Comparison of ENCODE assay signal across 16 cellular contexts in the genomic region with DNA sequence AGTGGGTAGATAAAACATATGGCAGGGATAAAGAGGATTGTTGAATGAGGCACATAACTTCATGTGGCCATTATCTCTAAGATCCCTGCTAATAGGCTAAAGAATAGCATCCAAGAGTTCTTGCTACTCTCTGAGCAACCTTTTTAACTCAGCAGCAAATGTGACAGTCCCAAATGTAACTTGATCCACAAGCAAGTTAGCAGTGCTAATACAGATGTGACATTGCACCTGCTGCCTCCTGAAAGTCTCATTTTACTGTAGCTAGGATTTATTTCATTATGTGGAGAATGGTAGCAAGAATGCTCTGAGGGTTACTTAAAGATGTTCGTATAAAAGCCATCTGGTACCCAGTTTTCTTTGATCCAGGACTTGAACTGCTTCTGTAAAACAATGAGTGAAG. TPM values are rescaled to one million over a fixed set of nuclear protein-coding genes. Genes with fewer than 3 reads are reported as not detected.
A peak's percentile ranks its signal among the peaks of the same experiment; 100 is the strongest.
DNase-seq lines count a peak whose midpoint lies in the region; TF ChIP-seq lines count a peak whose summit lies in the region.
"Had no signal": no experiment of that assay in that cellular context is flagged by ENCODE, and none has a peak within 500 bp of the region (broad histone marks: within the 10 kb centered on the region; RNA-seq: fewer than 3 reads in every experiment).

No MANE protein-coding gene starts in this region.

- H3K36me3 Mint-ChIP-seq in mesothelial cell of epicardium = no peaks in the 10 kb centered on the region
- H3K36me3 Mint-ChIP-seq: CD8-positive, alpha-beta memory T cell had no signal

- no peaks in the 10 kb centered on the region for H3K27me3 Mint-ChIP-seq in mesothelial cell of epicardium (ENCODE audit: low read depth)
- H3K27me3 Mint-ChIP-seq: CD8-positive, alpha-beta memory T cell had no signal

- TF ChIP-seq CTCF in mesothelial cell of epicardium (IDR thresholded peaks at IDR 0.05; ENCODE audit: unreplicated experiment) = no peak

- peak overlapping the region; percentile 74 for H3K27ac Mint-ChIP-seq in mesothelial cell of epicardium
- H3K27ac Mint-ChIP-seq: CD8-positive, alpha-beta memory T cell; GM23338 had no signal

- no peak overlapping the region for H3K4me3 Mint-ChIP-seq in mesothelial cell of epicardium
- H3K4me3 Mint-ChIP-seq: CD8-positive, alpha-beta memory T cell; GM23338 had no signal

- peaks cover 47% of the 10 kb centered on the region for H3K4me1 Mint-ChIP-seq in mesothelial cell of epicardium
- H3K4me1 Mint-ChIP-seq: CD8-positive, alpha-beta memory T cell; GM23338 had no signal

- no peaks in the 10 kb centered on the region for H3K9me3 Mint-ChIP-seq in mesothelial cell of epicardium
- H3K9me3 Mint-ChIP-seq: GM23338 had no signal

- DNase-seq in NCI-H345 (lab: John Stamatoyannopoulos, UW) (peak; percentile 19), NCI-H345 treated with DMSO at 0.1 percent for 48 hours (lab: John Stamatoyannopoulos, UW; ENCODE audit: unreplicated experiment) (no peak), NCI-H1105 treated with DMSO at 0.1 percent for 48 hours (lab: John Stamatoyannopoulos, UW) (peak; percentile 65), NCI-H69 (lab: John Stamatoyannopoulos, UW) (peak; percentile 77), mesothelial cell of epicardium (ENCODE audit: low spot score in 2 of 2, unreplicated experiment in 2 of 2) (no peak), nucleus accumbens (lab: John Stamatoyannopoulos, UW) (no peak), mesenteric fat pad (ENCODE audit: low spot score) (no peak)
- DNase-seq in activated CD4-positive, alpha-beta T cell treated with anti-CD3 and anti-CD28 coated beads, Interleukin-2, amount 50 U/mL, for 48 hours = no peak
- DNase-seq: CD8-positive, alpha-beta memory T cell; NCI-H2029; NCI-H446; OCI-M1; SJCRH30; T-helper 2 cell had no signal

RNA-seq across cellular contexts. Expression of a gene that starts 45.9 kb away (rescaled TPM):
- 24.3 to 26.0 TPM (median 25.4 TPM) in 3 replicates for total RNA-seq in mesothelial cell of epicardium
- total RNA-seq in mesenteric fat pad = not detected
- total RNA-seq: CD8-positive, alpha-beta memory T cell; GM23338; RPMI7951; SJCRH30 had no signal

Comparison
In these comparisons a context has a peak if more than half of its experiments do, and no peak if none do; other contexts are left out.
1. DNase-seq: peak in NCI-H345 (single experiment), NCI-H1105 treated with DMSO at 0.1 percent for 48 hours (single experiment) and NCI-H69 (single experiment); none in NCI-H345 treated with DMSO at 0.1 percent for 48 hours (single experiment), mesothelial cell of epicardium (0 of 2), activated CD4-positive, alpha-beta T cell treated with anti-CD3 and anti-CD28 coated beads, Interleukin-2, amount 50 U/mL, for 48 hours (0 of 2), nucleus accumbens (0 of 56) and mesenteric fat pad (single experiment).
2. RNA of a gene that starts 45.9 kb away (total RNA-seq): 24.3 to 26.0 TPM in mesothelial cell of epicardium; not detected in mesenteric fat pad (single experiment); every median in the first group is over 10 times any median in the second.